17 cellular contexts compared by ENCODE assay signal in the genomic region with DNA sequence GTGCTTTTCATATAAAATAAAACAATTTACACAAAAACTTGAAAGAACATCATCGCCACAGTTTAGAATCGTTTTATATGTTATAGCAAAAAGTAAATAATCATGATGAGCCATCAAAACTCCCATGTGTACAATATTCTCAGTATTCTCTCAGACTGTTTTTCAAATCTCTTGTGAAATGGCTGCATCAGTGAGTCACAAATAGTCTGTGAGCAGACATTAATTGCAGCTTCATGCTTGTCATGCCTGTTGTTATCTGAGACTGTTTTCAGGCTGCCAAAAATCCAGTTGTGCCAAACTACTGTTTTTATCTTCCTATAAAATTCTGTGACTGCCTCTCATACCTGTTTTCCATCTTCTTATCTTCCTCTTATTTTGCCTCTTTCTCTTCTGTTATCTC.
DNase-seq lines count a peak whose midpoint lies in the region; ATAC-seq, FAIRE-seq and TF ChIP-seq lines count a peak whose summit lies in the region.
"Had no signal": no experiment of that assay in that cellular context is flagged by ENCODE, and none has a peak within 500 bp of the region (broad histone marks: within the 10 kb centered on the region; RNA-seq: fewer than 3 reads in every experiment).

No MANE protein-coding gene starts in this region.

- H3K9me3 ChIP-seq in right atrium auricular region (no peaks in the 10 kb centered on the region), SJCRH30 (replicated peaks) (no peaks in the 10 kb centered on the region)

- H3K4me1 ChIP-seq in right atrium auricular region = no peaks in the 10 kb centered on the region
- peaks cover 12% of the 10 kb centered on the region for H3K4me1 ChIP-seq in SJCRH30

- no peak for DNase-seq in Right ventricle myocardium inferior (ENCODE audit: missing footprints)
- no peak for DNase-seq in right atrium auricular region (ENCODE audit: low spot score)
- peak in 1 of 2 experiments; percentile 10 for DNase-seq in SJCRH30
- DNase-seq in fibroblast of villous mesenchyme (ENCODE audit: low read depth) = peak; percentile 67
- DNase-seq in urothelium cell line (ENCODE audit: low spot score) = peak; percentile 4
- DNase-seq in GM19239 (ENCODE audit: insufficient read length, low spot score) = no peak
- no peak for DNase-seq in midbrain (lab: John Stamatoyannopoulos, UW)
- DNase-seq: activated naive CD4-positive, alpha-beta T cell treated with anti-CD3 and anti-CD28 coated beads, Interleukin-2, amount 50 U/mL, for 16 hours; glutamatergic neuron; KBM-7; left cardiac atrium; NCI-H187; nephron progenitor cell; T-cell had no signal

- H3K27ac ChIP-seq in right atrium auricular region = peak overlapping the region in 1 of 2 donors; percentile 39
- peak overlapping the region; percentile 28; the same call in 1 of the 2 replicates for H3K27ac ChIP-seq in SJCRH30

- TF ChIP-seq CTCF in right atrium auricular region (IDR thresholded peaks at IDR 0.05) = no peak
- no peak for TF ChIP-seq CTCF in fibroblast of villous mesenchyme (IDR thresholded peaks at IDR 0.05; ENCODE audit: insufficient read depth, low read depth, low read length)

- H3K4me3 ChIP-seq in right atrium auricular region (no peak overlapping the region), SJCRH30 (no peak overlapping the region), fibroblast of villous mesenchyme (ENCODE audit: low read depth, low read length) (no peak overlapping the region)
- H3K4me3 ChIP-seq: coronary artery had no signal

- no peak for FAIRE-seq in urothelium cell line (lab: Jason Lieb, UNC)
- no peak for FAIRE-seq in GM19239 (lab: Jason Lieb, UNC)
- FAIRE-seq: GM18507 had no signal

- H3K36me3 ChIP-seq in right atrium auricular region (no peaks in the 10 kb centered on the region), SJCRH30 (no peaks in the 10 kb centered on the region)

- intact Hi-C loops in Right ventricle myocardium inferior (cut with DNase I) = no loop called here

- H3K27me3 ChIP-seq in right atrium auricular region (no peaks in the 10 kb centered on the region), SJCRH30 (no peaks in the 10 kb centered on the region)

- ATAC-seq in Right ventricle myocardium inferior (peak; percentile 39), GM18861 (IDR thresholded peaks at IDR 0.05; ENCODE audit: unreplicated experiment) (no peak)
- ATAC-seq: T-cell had no signal

Comparison
In these comparisons a context has a peak if more than half of its experiments do, and no peak if none do; other contexts are left out.
1. DNase-seq: peak in fibroblast of villous mesenchyme (single experiment) and urothelium cell line (single experiment); none in Right ventricle myocardium inferior (single experiment), right atrium auricular region (single experiment), GM19239 (single experiment) and midbrain (single experiment).